ENCODE assay signal across 1 cellular context in the genomic region with DNA sequence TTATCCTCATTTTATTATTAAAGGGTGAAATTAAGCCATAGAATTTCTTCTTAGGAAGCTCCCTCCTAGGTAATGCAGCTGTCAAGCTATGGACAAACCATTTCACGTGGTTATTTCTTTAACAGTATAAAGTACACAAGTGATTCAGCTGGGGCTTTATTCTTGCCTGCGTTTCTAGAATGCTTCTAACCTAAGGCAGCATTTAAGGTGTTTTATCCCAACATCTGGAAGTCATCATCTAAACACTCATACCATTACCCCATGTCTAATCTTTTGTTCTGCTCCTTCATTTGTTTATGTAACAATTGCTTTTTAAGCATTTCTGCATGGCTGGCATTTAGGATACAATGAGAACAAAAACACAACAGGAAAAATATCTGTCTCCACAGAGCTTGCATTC.
TF ChIP-seq lines count a peak whose summit lies in the region.

No MANE protein-coding gene starts in this region.

TF ChIP-seq in WTC11, 78 proteins besides CTCF, POLR2A, EP300 and RAD21 (continued from another document):
- TF ChIP-seq, protein P1, sequence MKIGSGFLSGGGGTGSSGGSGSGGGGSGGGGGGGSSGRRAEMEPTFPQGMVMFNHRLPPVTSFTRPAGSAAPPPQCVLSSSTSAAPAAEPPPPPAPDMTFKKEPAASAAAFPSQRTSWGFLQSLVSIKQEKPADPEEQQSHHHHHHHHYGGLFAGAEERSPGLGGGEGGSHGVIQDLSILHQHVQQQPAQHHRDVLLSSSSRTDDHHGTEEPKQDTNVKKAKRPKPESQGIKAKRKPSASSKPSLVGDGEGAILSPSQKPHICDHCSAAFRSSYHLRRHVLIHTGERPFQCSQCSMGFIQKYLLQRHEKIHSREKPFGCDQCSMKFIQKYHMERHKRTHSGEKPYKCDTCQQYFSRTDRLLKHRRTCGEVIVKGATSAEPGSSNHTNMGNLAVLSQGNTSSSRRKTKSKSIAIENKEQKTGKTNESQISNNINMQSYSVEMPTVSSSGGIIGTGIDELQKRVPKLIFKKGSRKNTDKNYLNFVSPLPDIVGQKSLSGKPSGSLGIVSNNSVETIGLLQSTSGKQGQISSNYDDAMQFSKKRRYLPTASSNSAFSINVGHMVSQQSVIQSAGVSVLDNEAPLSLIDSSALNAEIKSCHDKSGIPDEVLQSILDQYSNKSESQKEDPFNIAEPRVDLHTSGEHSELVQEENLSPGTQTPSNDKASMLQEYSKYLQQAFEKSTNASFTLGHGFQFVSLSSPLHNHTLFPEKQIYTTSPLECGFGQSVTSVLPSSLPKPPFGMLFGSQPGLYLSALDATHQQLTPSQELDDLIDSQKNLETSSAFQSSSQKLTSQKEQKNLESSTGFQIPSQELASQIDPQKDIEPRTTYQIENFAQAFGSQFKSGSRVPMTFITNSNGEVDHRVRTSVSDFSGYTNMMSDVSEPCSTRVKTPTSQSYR (CRISPR knock-in tag; IDR thresholded peaks at IDR 0.05): no peak
- TF ChIP-seq NFE2L1 (CRISPR knock-in tag; IDR thresholded peaks at IDR 0.05): no peak
- TF ChIP-seq SP1 (CRISPR knock-in tag; conservative IDR thresholded peaks at IDR 0.05): no peak
- TF ChIP-seq ZNF219 (CRISPR knock-in tag; IDR thresholded peaks at IDR 0.05; ENCODE audit: borderline replicate concordance): no peak
- no peak for TF ChIP-seq HMGXB4 (CRISPR knock-in tag; IDR thresholded peaks at IDR 0.05)
- TF ChIP-seq FOXP1 (CRISPR knock-in tag; IDR thresholded peaks at IDR 0.05; ENCODE audit: borderline replicate concordance): no peak
- TF ChIP-seq, protein P2, sequence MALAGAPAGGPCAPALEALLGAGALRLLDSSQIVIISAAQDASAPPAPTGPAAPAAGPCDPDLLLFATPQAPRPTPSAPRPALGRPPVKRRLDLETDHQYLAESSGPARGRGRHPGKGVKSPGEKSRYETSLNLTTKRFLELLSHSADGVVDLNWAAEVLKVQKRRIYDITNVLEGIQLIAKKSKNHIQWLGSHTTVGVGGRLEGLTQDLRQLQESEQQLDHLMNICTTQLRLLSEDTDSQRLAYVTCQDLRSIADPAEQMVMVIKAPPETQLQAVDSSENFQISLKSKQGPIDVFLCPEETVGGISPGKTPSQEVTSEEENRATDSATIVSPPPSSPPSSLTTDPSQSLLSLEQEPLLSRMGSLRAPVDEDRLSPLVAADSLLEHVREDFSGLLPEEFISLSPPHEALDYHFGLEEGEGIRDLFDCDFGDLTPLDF (CRISPR knock-in tag; IDR thresholded peaks at IDR 0.05): no peak
- no peak for TF ChIP-seq ATF1 (CRISPR knock-in tag; IDR thresholded peaks at IDR 0.05)
- TF ChIP-seq RELA (CRISPR knock-in tag; IDR thresholded peaks at IDR 0.05; ENCODE audit: borderline replicate concordance): no peak
- TF ChIP-seq IRF1 (CRISPR knock-in tag; IDR thresholded peaks at IDR 0.05): no peak
- TF ChIP-seq IRF2 (CRISPR knock-in tag; IDR thresholded peaks at IDR 0.05; ENCODE audit: borderline replicate concordance, low read depth): no peak
- TF ChIP-seq, protein P3, sequence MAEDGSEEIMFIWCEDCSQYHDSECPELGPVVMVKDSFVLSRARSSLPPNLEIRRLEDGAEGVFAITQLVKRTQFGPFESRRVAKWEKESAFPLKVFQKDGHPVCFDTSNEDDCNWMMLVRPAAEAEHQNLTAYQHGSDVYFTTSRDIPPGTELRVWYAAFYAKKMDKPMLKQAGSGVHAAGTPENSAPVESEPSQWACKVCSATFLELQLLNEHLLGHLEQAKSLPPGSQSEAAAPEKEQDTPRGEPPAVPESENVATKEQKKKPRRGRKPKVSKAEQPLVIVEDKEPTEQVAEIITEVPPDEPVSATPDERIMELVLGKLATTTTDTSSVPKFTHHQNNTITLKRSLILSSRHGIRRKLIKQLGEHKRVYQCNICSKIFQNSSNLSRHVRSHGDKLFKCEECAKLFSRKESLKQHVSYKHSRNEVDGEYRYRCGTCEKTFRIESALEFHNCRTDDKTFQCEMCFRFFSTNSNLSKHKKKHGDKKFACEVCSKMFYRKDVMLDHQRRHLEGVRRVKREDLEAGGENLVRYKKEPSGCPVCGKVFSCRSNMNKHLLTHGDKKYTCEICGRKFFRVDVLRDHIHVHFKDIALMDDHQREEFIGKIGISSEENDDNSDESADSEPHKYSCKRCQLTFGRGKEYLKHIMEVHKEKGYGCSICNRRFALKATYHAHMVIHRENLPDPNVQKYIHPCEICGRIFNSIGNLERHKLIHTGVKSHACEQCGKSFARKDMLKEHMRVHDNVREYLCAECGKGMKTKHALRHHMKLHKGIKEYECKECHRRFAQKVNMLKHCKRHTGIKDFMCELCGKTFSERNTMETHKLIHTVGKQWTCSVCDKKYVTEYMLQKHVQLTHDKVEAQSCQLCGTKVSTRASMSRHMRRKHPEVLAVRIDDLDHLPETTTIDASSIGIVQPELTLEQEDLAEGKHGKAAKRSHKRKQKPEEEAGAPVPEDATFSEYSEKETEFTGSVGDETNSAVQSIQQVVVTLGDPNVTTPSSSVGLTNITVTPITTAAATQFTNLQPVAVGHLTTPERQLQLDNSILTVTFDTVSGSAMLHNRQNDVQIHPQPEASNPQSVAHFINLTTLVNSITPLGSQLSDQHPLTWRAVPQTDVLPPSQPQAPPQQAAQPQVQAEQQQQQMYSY (CRISPR knock-in tag; IDR thresholded peaks at IDR 0.05): no peak
